ENCODE assay signal across 27 cellular contexts in the genomic region with DNA sequence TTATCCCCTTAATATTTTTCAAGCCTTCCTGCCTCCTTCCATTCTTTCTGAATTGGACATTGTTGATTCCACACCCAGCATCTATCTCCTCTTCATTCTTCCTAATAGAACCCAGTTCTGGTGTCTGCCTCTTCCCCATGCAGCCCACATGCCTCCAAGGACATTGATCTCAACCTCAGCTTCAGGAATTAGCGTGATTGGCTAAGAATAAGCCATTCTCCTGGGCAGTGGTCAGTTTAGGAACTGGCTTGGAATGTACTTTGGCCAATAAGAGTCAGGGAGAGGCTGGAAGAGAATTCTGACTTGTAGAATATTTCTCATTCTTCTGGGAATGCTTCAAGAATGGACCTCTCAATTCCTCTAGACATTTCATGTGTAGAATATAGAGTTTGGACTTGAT. TPM values are rescaled to one million over a fixed set of nuclear protein-coding genes. Genes with fewer than 3 reads are reported as not detected.
"Had no signal": no experiment of that assay in that cellular context is flagged by ENCODE, and none has a peak within 500 bp of the region (broad histone marks: within the 10 kb centered on the region; RNA-seq: fewer than 3 reads in every experiment).

No MANE protein-coding gene starts in this region.

- H3K27ac ChIP-seq: ascending aorta, brain microvascular endothelial cell, coronary artery, dorsolateral prefrontal cortex had no signal

- H3K36me3 ChIP-seq: ascending aorta, brain microvascular endothelial cell had no signal

- FAIRE-seq: bronchial epithelial cell, frontal cortex had no signal

- H3K9me3 ChIP-seq: ascending aorta had no signal

- H3K4me1 ChIP-seq: ascending aorta had no signal

- H3K4me3 ChIP-seq: ascending aorta, coronary artery, dorsolateral prefrontal cortex had no signal

- DNase-seq: activated CD4-positive, alpha-beta memory T cell treated with anti-CD3 and anti-CD28 coated beads, Interleukin-2, amount 10 ng/mL, durations not matched to agents 7 days and 5 days; activated CD4-positive, alpha-beta T cell treated with anti-CD3 and anti-CD28 coated beads for 36 hours; activated CD4-positive, alpha-beta T cell treated with anti-CD3 and anti-CD28 coated beads, Interleukin-2, amount 10 ng/mL, durations not matched to agents 24 days and 14 days; activated CD4-positive, CD25-positive, alpha-beta regulatory T cell; activated CD4-positive, CD25-positive, alpha-beta regulatory T cell treated with anti-CD3 and anti-CD28 coated beads, Interleukin-2, amount 50 U/mL, for 72 hours; activated CD8-positive, alpha-beta memory T cell treated with anti-CD3 and anti-CD28 coated beads, Interleukin-2, amount 50 U/mL, for 48 hours; activated gamma-delta T cell; activated naive CD4-positive, alpha-beta T cell; activated naive CD4-positive, alpha-beta T cell treated with anti-CD3 and anti-CD28 coated beads, Interleukin-2, amount 10 ng/mL, durations not matched to agents 7 days and 5 days; activated naive CD8-positive, alpha-beta T cell treated with anti-CD3 and anti-CD28 coated beads, Interleukin-2, amount 10 ng/mL, durations not matched to agents 7 days and 5 days; activated T-cell treated with anti-CD3 and anti-CD28 coated beads for 4 hours; activated T-cell treated with anti-CD3 and anti-CD28 coated beads, Interleukin-2, amount 50 U/mL, for 24 hours; activated T-cell treated with anti-CD3 and anti-CD28 coated beads, Interleukin-2, amount 50 U/mL, for 72 hours; brain microvascular endothelial cell; dorsolateral prefrontal cortex; effector memory CD4-positive, alpha-beta T cell; endodermal cell; foreskin fibroblast; head of caudate nucleus; T-helper 1 cell; T-helper 17 cell had no signal

- ATAC-seq: activated CD4-positive, alpha-beta T cell treated with anti-CD3 and anti-CD28 coated beads for 36 hours; activated naive CD4-positive, alpha-beta T cell treated with anti-CD3 and anti-CD28 coated beads, Interleukin-2, amount 50 U/mL, for 72 hours; activated T-cell treated with anti-CD3 and anti-CD28 coated beads, Interleukin-2, amount 50 U/mL, for 72 hours; esophagus mucosa; T-helper 17 cell had no signal

- H3K27me3 ChIP-seq: ascending aorta, brain microvascular endothelial cell, dorsolateral prefrontal cortex had no signal

RNA-seq across cellular contexts. Expression of a gene that starts 45.3 kb away (rescaled TPM):
- total RNA-seq: activated CD4-positive, alpha-beta memory T cell treated with anti-CD3 and anti-CD28 coated beads, Interleukin-2, amount 10 ng/mL, durations not matched to agents 7 days and 5 days; activated CD4-positive, alpha-beta T cell treated with anti-CD3 and anti-CD28 coated beads for 36 hours; activated CD4-positive, alpha-beta T cell treated with anti-CD3 and anti-CD28 coated beads, Interleukin-2, amount 10 ng/mL, durations not matched to agents 24 days and 14 days; activated naive CD4-positive, alpha-beta T cell treated with anti-CD3 and anti-CD28 coated beads, Interleukin-2, amount 50 U/mL, for 72 hours; activated naive CD8-positive, alpha-beta T cell treated with anti-CD3 and anti-CD28 coated beads, Interleukin-2, amount 10 ng/mL, durations not matched to agents 7 days and 5 days; activated T-cell treated with anti-CD3 and anti-CD28 coated beads, Interleukin-2, amount 50 U/mL, for 72 hours; bronchial epithelial cell had no signal
